Comparison of ENCODE assay signal across 2 cellular contexts in genomic region chr16:80997964-80998620, GRCh38.
TF ChIP-seq lines count a peak whose summit lies in the region.

No MANE protein-coding gene starts in this region.

TF ChIP-seq in WTC11, 78 proteins besides CTCF, POLR2A, EP300 and RAD21:
- TF ChIP-seq ZNF121 (CRISPR knock-in tag; IDR thresholded peaks at IDR 0.05) (peak; percentile 60; the same call in 1 of the 2 replicates), SMAD3 (CRISPR knock-in tag; IDR thresholded peaks at IDR 0.05; ENCODE audit: borderline replicate concordance) (no peak), USF1 (CRISPR knock-in tag; IDR thresholded peaks at IDR 0.05) (no peak)

TF ChIP-seq in HepG2, 621 proteins besides CTCF, POLR2A, EP300 and RAD21:
- TF ChIP-seq ARHGAP35 (CRISPR knock-in tag; IDR thresholded peaks at IDR 0.05; ENCODE audit: borderline replicate concordance) (no peak), ZNF274 (CRISPR knock-in tag; IDR thresholded peaks at IDR 0.05) (no peak), EED (CRISPR knock-in tag; IDR thresholded peaks at IDR 0.05) (no peak), RBM22 (optimal IDR thresholded peaks at IDR 0.05; ENCODE audit: low read length) (no peak), ZNF362 (CRISPR knock-in tag; IDR thresholded peaks at IDR 0.05; ENCODE audit: borderline replicate concordance) (peak; percentile 56; the same call in 1 of the 2 replicates), ZSCAN20 (CRISPR knock-in tag; IDR thresholded peaks at IDR 0.05; ENCODE audit: borderline replicate concordance) (no peak), ZMYM3 (CRISPR knock-in tag; IDR thresholded peaks at IDR 0.05) (peak; percentile 65), ZNF121 (CRISPR knock-in tag; IDR thresholded peaks at IDR 0.05) (peak; percentile 99)
TF ChIP-seq in HepG2: peak in this region for 3.
